8 cellular contexts compared by ENCODE assay signal in genomic region chr7:101817031-101817929, GRCh38. TPM values are rescaled to one million over a fixed set of nuclear protein-coding genes. Genes with fewer than 3 reads are reported as not detected.
DNase-seq lines count a peak whose midpoint lies in the region; ATAC-seq, FAIRE-seq and TF ChIP-seq lines count a peak whose summit lies in the region.

TSS of gene CUX1 (plus strand) at chr7:101817626. CDS start at chr7:101817640, 14 bp downstream.

- CTCF ChIA-PET in activated CD8-positive, alpha-beta T cell treated with anti-CD3 and anti-CD28 coated beads, Interleukin-2, amount 10 ng/mL, durations not matched to agents 7 days and 5 days (lab: Charles Lee): interaction anchor here (0.6 to 2.7 kb wide), 2 partner anchors 11 to 74 kb away, joined by 3 to 10 read pairs; no protein-coding TSS in a partner anchor

- peak within 1 kb of the TSS; percentile 67 for H3K4me3 Mint-ChIP-seq in activated CD8-positive, alpha-beta T cell treated with anti-CD3 and anti-CD28 coated beads, Interleukin-2, amount 10 ng/mL, durations not matched to agents 7 days and 5 days
- H3K4me3 Mint-ChIP-seq in natural killer cell: peak within 1 kb of the TSS; percentile 82

- H3K4me1 Mint-ChIP-seq in activated CD8-positive, alpha-beta T cell treated with anti-CD3 and anti-CD28 coated beads, Interleukin-2, amount 10 ng/mL, durations not matched to agents 7 days and 5 days (ENCODE audit: low read depth): peaks cover 20% of the 10 kb centered on the region
- H3K4me1 Mint-ChIP-seq in natural killer cell: peaks cover 21 to 29% of the 10 kb centered on the region in 2 donors

- TF ChIP-seq CTCF in natural killer cell (IDR thresholded peaks at IDR 0.05) (no peak), upper lobe of right lung (IDR thresholded peaks at IDR 0.05) (no peak)

- no peaks in the 10 kb centered on the region for H3K9me3 Mint-ChIP-seq in activated CD8-positive, alpha-beta T cell treated with anti-CD3 and anti-CD28 coated beads, Interleukin-2, amount 10 ng/mL, durations not matched to agents 7 days and 5 days (ENCODE audit: insufficient read depth)
- no peaks in the 10 kb centered on the region for H3K9me3 Mint-ChIP-seq in natural killer cell

- POLR2A ChIA-PET in activated CD8-positive, alpha-beta T cell treated with anti-CD3 and anti-CD28 coated beads, Interleukin-2, amount 10 ng/mL, durations not matched to agents 7 days and 5 days (lab: Charles Lee): no interaction called here

- peaks cover 2% of the 10 kb centered on the region for H3K36me3 Mint-ChIP-seq in activated CD8-positive, alpha-beta T cell treated with anti-CD3 and anti-CD28 coated beads, Interleukin-2, amount 10 ng/mL, durations not matched to agents 7 days and 5 days (ENCODE audit: low read depth)
- no peaks in the 10 kb centered on the region for H3K36me3 Mint-ChIP-seq in natural killer cell

- DNase-seq in ELR (ENCODE audit: low read depth) (peak; percentile 56), natural killer cell (peak; percentile 25), upper lobe of right lung (peak; percentile 79), RCC 7860 (ENCODE audit: low spot score) (no peak)
- DNase-seq in Jurkat, Clone E6-1 (ENCODE audit: low read depth, low spot score): peak; percentile 23
- no peak for DNase-seq in activated CD8-positive, alpha-beta T cell treated with anti-CD3 and anti-CD28 coated beads, Interleukin-2, amount 10 ng/mL, durations not matched to agents 7 days and 5 days

- H3K27ac Mint-ChIP-seq in activated CD8-positive, alpha-beta T cell treated with anti-CD3 and anti-CD28 coated beads, Interleukin-2, amount 10 ng/mL, durations not matched to agents 7 days and 5 days: peak within 1 kb of the TSS; percentile 6
- peak within 1 kb of the TSS; percentile 26 to 35 for H3K27ac Mint-ChIP-seq in natural killer cell

- H3K36me3 ChIP-seq in upper lobe of right lung: no peaks in the 10 kb centered on the region

- no peaks in the 10 kb centered on the region for H3K9me3 ChIP-seq in upper lobe of right lung

- H3K4me1 ChIP-seq in upper lobe of right lung: peaks cover 25% of the 10 kb centered on the region

- H3K4me3 ChIP-seq in Jurkat, Clone E6-1 (ENCODE audit: low read length): peak within 1 kb of the TSS; percentile 56
- H3K4me3 ChIP-seq in upper lobe of right lung: peak within 1 kb of the TSS; percentile 90

- FAIRE-seq in RCC 7860 (lab: Jason Lieb, UNC): no peak

- peak within 1 kb of the TSS; percentile 72 for H3K27ac ChIP-seq in upper lobe of right lung

- H3K27me3 Mint-ChIP-seq in activated CD8-positive, alpha-beta T cell treated with anti-CD3 and anti-CD28 coated beads, Interleukin-2, amount 10 ng/mL, durations not matched to agents 7 days and 5 days (ENCODE audit: low read depth): peaks cover 9% of the 10 kb centered on the region
- H3K27me3 Mint-ChIP-seq in natural killer cell (ENCODE audit: low read depth in 2 of 2): no peaks in the 10 kb centered on the region

- no peaks in the 10 kb centered on the region for H3K27me3 ChIP-seq in upper lobe of right lung

- intact Hi-C loops in natural killer cell (cut with micrococcal nuclease) (no loop called here), upper lobe of right lung (cut with DNase I) (loop anchor here (10.0 kb wide), 1 partner anchor 132 kb away; no protein-coding TSS in a partner anchor)

- ATAC-seq in activated CD8-positive, alpha-beta T cell treated with anti-CD3 and anti-CD28 coated beads, Interleukin-2, amount 10 ng/mL, durations not matched to agents 7 days and 5 days: no peak
- peak; percentile 41 for ATAC-seq in esophagus mucosa
- peak in 1 of 3 donors; percentile 16 for ATAC-seq in natural killer cell
- ATAC-seq in upper lobe of right lung: peak; percentile 18
- no peak for ATAC-seq in GM21576 (IDR thresholded peaks at IDR 0.05; ENCODE audit: unreplicated experiment)

RNA-seq across cellular contexts. Expression of gene CUX1, which starts in this region (rescaled TPM):
- polyA plus RNA-seq in Jurkat, Clone E6-1 (2012; ENCODE audit: insufficient read depth, insufficient read length): 19.2 TPM
- total RNA-seq in activated CD8-positive, alpha-beta T cell treated with anti-CD3 and anti-CD28 coated beads, Interleukin-2, amount 10 ng/mL, durations not matched to agents 7 days and 5 days: 10 to 100 TPM; 30.7 to 31.2 TPM
- total RNA-seq in esophagus mucosa: 53.3 TPM
- total RNA-seq in natural killer cell: 10 to 100 TPM; 59.8 to 77.4 (median 73.6) TPM
- total RNA-seq in upper lobe of right lung: 132 TPM

Comparison
In these comparisons a context has a peak if more than half of its experiments do, and no peak if none do; other contexts are left out.
1. DNase-seq: peak in ELR (single experiment), Jurkat, Clone E6-1 (single experiment), natural killer cell (single experiment) and upper lobe of right lung (single experiment); none in activated CD8-positive, alpha-beta T cell treated with anti-CD3 and anti-CD28 coated beads, Interleukin-2, amount 10 ng/mL, durations not matched to agents 7 days and 5 days (single experiment) and RCC 7860 (single experiment).
2. ATAC-seq: peak in esophagus mucosa (single experiment) and upper lobe of right lung (single experiment); none in activated CD8-positive, alpha-beta T cell treated with anti-CD3 and anti-CD28 coated beads, Interleukin-2, amount 10 ng/mL, durations not matched to agents 7 days and 5 days (single experiment) and GM21576 (single experiment).